8 cellular contexts compared by ENCODE assay signal in genomic region chr6:3247255-3248146, GRCh38. TPM values are rescaled to one million over a fixed set of nuclear protein-coding genes. Genes with fewer than 3 reads are reported as not detected.
DNase-seq lines count a peak whose midpoint lies in the region; ATAC-seq and TF ChIP-seq lines count a peak whose summit lies in the region.

No MANE protein-coding gene starts in this region.

- DNase-seq in NCI-H1092 (lab: John Stamatoyannopoulos, UW): peak; percentile 13
- peak; percentile 78 to 86 for DNase-seq in cardiac fibroblast (ENCODE audit: low read depth in 2 of 2)
- DNase-seq in kidney tubule cell (ENCODE audit: low spot score): peak; percentile 62
- DNase-seq in superior temporal gyrus (ENCODE audit: extremely low spot score): peak; percentile 97
- no peak for DNase-seq in activated CD4-positive, alpha-beta T cell treated with anti-CD3 and anti-CD28 coated beads for 36 hours
- DNase-seq in stimulated activated naive CD8-positive, alpha-beta T cell treated with anti-CD3 and anti-CD28 coated beads, Interleukin-15, amount 100 ng/mL, for 72 hours: no peak
- DNase-seq in SIG-M5 (lab: John Stamatoyannopoulos, UW): no peak

- intact Hi-C loops in activated CD4-positive, alpha-beta T cell treated with anti-CD3 and anti-CD28 coated beads for 36 hours (cut with DNase I, micrococcal nuclease): no loop called here

- no peak overlapping the region for H3K4me3 Mint-ChIP-seq in activated CD4-positive, alpha-beta T cell treated with anti-CD3 and anti-CD28 coated beads for 36 hours
- no peak overlapping the region for H3K4me3 Mint-ChIP-seq in stimulated activated naive CD8-positive, alpha-beta T cell treated with anti-CD3 and anti-CD28 coated beads, Interleukin-15, amount 100 ng/mL, for 72 hours

- peak overlapping the region; percentile 22 to 30 for H3K4me3 ChIP-seq in cardiac fibroblast (replicated peaks in 1 of 2; ENCODE audit: low read depth in 2 of 2, low read length in 2 of 2)

- no peak overlapping the region for H3K27ac Mint-ChIP-seq in activated CD4-positive, alpha-beta T cell treated with anti-CD3 and anti-CD28 coated beads for 36 hours
- H3K27ac Mint-ChIP-seq in stimulated activated naive CD8-positive, alpha-beta T cell treated with anti-CD3 and anti-CD28 coated beads, Interleukin-15, amount 100 ng/mL, for 72 hours: no peak overlapping the region

- no peak for TF ChIP-seq CTCF in cardiac fibroblast (IDR thresholded peaks at IDR 0.05; ENCODE audit: low read depth, low read length)

- H3K9me3 Mint-ChIP-seq in activated CD4-positive, alpha-beta T cell treated with anti-CD3 and anti-CD28 coated beads for 36 hours (ENCODE audit: low read depth): no peaks in the 10 kb centered on the region
- no peaks in the 10 kb centered on the region for H3K9me3 Mint-ChIP-seq in stimulated activated naive CD8-positive, alpha-beta T cell treated with anti-CD3 and anti-CD28 coated beads, Interleukin-15, amount 100 ng/mL, for 72 hours

- CTCF ChIA-PET in activated CD4-positive, alpha-beta T cell treated with anti-CD3 and anti-CD28 coated beads for 36 hours (lab: Charles Lee): interaction anchor here (0.7 to 5.7 kb wide), 6 partner anchors 11 to 120 kb away, joined by 3 to 67 read pairs (median 4); partner anchors contain the start of gene PSMG4

- no peaks in the 10 kb centered on the region for H3K36me3 Mint-ChIP-seq in activated CD4-positive, alpha-beta T cell treated with anti-CD3 and anti-CD28 coated beads for 36 hours (ENCODE audit: low read depth)

- ATAC-seq in activated CD4-positive, alpha-beta T cell treated with anti-CD3 and anti-CD28 coated beads for 36 hours: no peak
- ATAC-seq in stimulated activated naive CD8-positive, alpha-beta T cell treated with anti-CD3 and anti-CD28 coated beads, Interleukin-15, amount 100 ng/mL, for 72 hours: no peak
- ATAC-seq in GM21825 (IDR thresholded peaks at IDR 0.05; ENCODE audit: unreplicated experiment): no peak

- POLR2A ChIA-PET in activated CD4-positive, alpha-beta T cell treated with anti-CD3 and anti-CD28 coated beads for 36 hours (lab: Charles Lee): no interaction called here

- H3K4me1 Mint-ChIP-seq in activated CD4-positive, alpha-beta T cell treated with anti-CD3 and anti-CD28 coated beads for 36 hours: peaks cover 6% of the 10 kb centered on the region
- peaks cover 6% of the 10 kb centered on the region for H3K4me1 Mint-ChIP-seq in stimulated activated naive CD8-positive, alpha-beta T cell treated with anti-CD3 and anti-CD28 coated beads, Interleukin-15, amount 100 ng/mL, for 72 hours

- peaks cover 45% of the 10 kb centered on the region for H3K27me3 Mint-ChIP-seq in activated CD4-positive, alpha-beta T cell treated with anti-CD3 and anti-CD28 coated beads for 36 hours
- H3K27me3 Mint-ChIP-seq in stimulated activated naive CD8-positive, alpha-beta T cell treated with anti-CD3 and anti-CD28 coated beads, Interleukin-15, amount 100 ng/mL, for 72 hours: peaks cover 64% of the 10 kb centered on the region

RNA-seq across cellular contexts. Expression of gene PSMG4, which starts 11.2 kb away (rescaled TPM):
- total RNA-seq in activated CD4-positive, alpha-beta T cell treated with anti-CD3 and anti-CD28 coated beads for 36 hours: 10 to 100 TPM; 22.2 to 23.2 TPM

RNA-seq across cellular contexts. Expression of gene TUBB2B, which starts 20.0 kb away (rescaled TPM):
- total RNA-seq in activated CD4-positive, alpha-beta T cell treated with anti-CD3 and anti-CD28 coated beads for 36 hours: under 1 TPM in 1 of 2 experiments, not detected in 1; 0.09 TPM

Comparison
In these comparisons a context has a peak if more than half of its experiments do, and no peak if none do; other contexts are left out.
1. DNase-seq: peak in NCI-H1092 (single experiment), cardiac fibroblast (2 of 2), kidney tubule cell (single experiment) and superior temporal gyrus (single experiment); none in activated CD4-positive, alpha-beta T cell treated with anti-CD3 and anti-CD28 coated beads for 36 hours (single experiment), stimulated activated naive CD8-positive, alpha-beta T cell treated with anti-CD3 and anti-CD28 coated beads, Interleukin-15, amount 100 ng/mL, for 72 hours (0 of 2) and SIG-M5 (single experiment).